ENCODE assay signal across 9 cellular contexts in the genomic region with DNA sequence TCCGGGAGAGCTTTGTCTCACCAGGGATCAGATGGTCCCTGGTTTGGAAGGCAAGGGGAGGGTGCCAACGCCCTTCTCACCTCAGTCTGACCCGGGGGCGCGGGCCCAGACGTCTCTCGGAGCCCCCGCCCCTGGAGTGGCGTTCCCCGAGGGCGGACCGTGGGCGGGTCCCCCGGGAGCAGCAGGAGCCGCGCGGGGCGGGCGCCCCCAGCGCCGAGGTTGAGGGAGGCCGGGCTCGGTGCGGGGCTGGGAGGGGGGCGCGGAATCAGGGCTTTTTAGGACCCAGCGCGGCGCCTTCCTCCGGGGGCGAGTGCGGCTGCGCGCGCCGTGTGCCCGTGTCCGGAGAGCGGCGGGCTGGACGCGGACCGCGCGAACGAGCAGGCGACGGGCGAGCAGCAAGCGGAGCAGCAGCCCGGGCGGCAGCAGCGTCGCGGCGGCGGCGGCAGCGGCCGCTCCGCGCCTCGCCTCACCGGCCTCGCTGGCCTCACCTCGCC.
DNase-seq lines count a peak whose midpoint lies in the region; ATAC-seq and TF ChIP-seq lines count a peak whose summit lies in the region.
"Had no signal": no experiment of that assay in that cellular context is flagged by ENCODE, and none has a peak within 500 bp of the region (broad histone marks: within the 10 kb centered on the region; RNA-seq: fewer than 3 reads in every experiment).

A gene (plus strand): TSS at position 364 of the 494 bp plus-strand sequence. CDS start 1,222 bp downstream, outside the sequence.

- no peak within 1 kb of the TSS for H3K9ac ChIP-seq in stomach smooth muscle (ENCODE audit: low read length in 2 of 2)

- H3K27me3 ChIP-seq in stomach smooth muscle (ENCODE audit: control insufficient read depth in 1 of 2, insufficient read depth in 2 of 2, low read length in 2 of 2): peaks cover 54 to 63% of the 10 kb centered on the region in 2 donors

- H3K9me3 ChIP-seq in stomach smooth muscle (ENCODE audit: control insufficient read depth in 2 of 2, low read length in 2 of 2): no peaks in the 10 kb centered on the region

- ATAC-seq in HG03280 (IDR thresholded peaks at IDR 0.05; ENCODE audit: unreplicated experiment) (no peak), GM18505 (IDR thresholded peaks at IDR 0.05; ENCODE audit: unreplicated experiment) (no peak)

- peak; percentile 43 to 73 for DNase-seq in SHP77 (lab: John Stamatoyannopoulos, UW)
- no peak for DNase-seq in SHP77 treated with DMSO at 0.1 percent for 48 hours (lab: John Stamatoyannopoulos, UW)
- DNase-seq in NCI-H2171 treated with DMSO at 0.1 percent for 48 hours (lab: John Stamatoyannopoulos, UW): peak; percentile 41
- DNase-seq in T47D (ENCODE audit: low read depth in 1 of 2, low spot score in 1 of 2): peak; percentile 50 to 62
- peak; percentile 41 for DNase-seq in iris pigment epithelial cell (ENCODE audit: low read depth)
- DNase-seq: DND-41 had no signal

- H3K36me3 ChIP-seq in stomach smooth muscle (ENCODE audit: control insufficient read depth in 2 of 2, insufficient read depth in 2 of 2, low read length in 2 of 2): no peaks in the 10 kb centered on the region

- H3K4me1 ChIP-seq in stomach smooth muscle (ENCODE audit: control insufficient read depth, insufficient read depth, low read length): peaks cover 24% of the 10 kb centered on the region

- TF ChIP-seq POLR2A in GM18505 (IDR thresholded peaks at IDR 0.05; ENCODE audit: borderline replicate concordance, extremely low read depth, insufficient read depth, insufficient read length): no peak

- no peak within 1 kb of the TSS for H3K27ac ChIP-seq in stomach smooth muscle (ENCODE audit: low read length)

- in situ Hi-C loops in T47D (cut with HindIII; ENCODE audit: low pct_unique_long_range_greater_than_20kb, low sequenced_read_pairs): no loop called here

- H3K4me3 ChIP-seq in stomach smooth muscle (ENCODE audit: low read length in 2 of 2): peak within 1 kb of the TSS; percentile 43 to 64
